ENCODE assay signal across 15 cellular contexts in genomic region chr2:30969006-30969405, GRCh38.
DNase-seq lines count a peak whose midpoint lies in the region; ATAC-seq, FAIRE-seq and TF ChIP-seq lines count a peak whose summit lies in the region.
"Had no signal": no experiment of that assay in that cellular context is flagged by ENCODE, and none has a peak within 500 bp of the region (broad histone marks: within the 10 kb centered on the region; RNA-seq: fewer than 3 reads in every experiment).

No MANE protein-coding gene starts in this region.

- no peak for TF ChIP-seq POLR2A in breast epithelium (IDR thresholded peaks at IDR 0.05)

- H3K9me3 Mint-ChIP-seq in MCF 10A (ENCODE audit: unreplicated experiment), result no peaks in the 10 kb centered on the region
- H3K9me3 Mint-ChIP-seq: CD8-positive, alpha-beta memory T cell; GM23338 had no signal

- no peak overlapping the region for H3K4me3 ChIP-seq in breast epithelium
- H3K4me3 ChIP-seq: GM23338 had no signal

- H3K27ac Mint-ChIP-seq in MCF 10A (ENCODE audit: low read depth, unreplicated experiment), result peak overlapping the region; percentile 40
- H3K27ac Mint-ChIP-seq: CD8-positive, alpha-beta memory T cell; GM23338 had no signal

- no peaks in the 10 kb centered on the region for H3K9me3 ChIP-seq in breast epithelium

- no peaks in the 10 kb centered on the region for H3K36me3 Mint-ChIP-seq in MCF 10A (ENCODE audit: insufficient read depth, unreplicated experiment)
- H3K36me3 Mint-ChIP-seq: CD8-positive, alpha-beta memory T cell had no signal

- no peak for DNase-seq in MCF 10A (ENCODE audit: unreplicated experiment)
- no peak for DNase-seq in breast epithelium (ENCODE audit: low spot score in 2 of 2)
- peak; percentile 14 for DNase-seq in RCC 7860 (ENCODE audit: low spot score)
- no peak for DNase-seq in dedifferentiated amniotic fluid mesenchymal stem cell (ENCODE audit: extremely low spot score)
- DNase-seq: C1 segment of cervical spinal cord; CD8-positive, alpha-beta memory T cell; NCI-H1105; NCI-H2081 treated with DMSO at 0.1 percent for 48 hours; NCI-H82 had no signal

- FAIRE-seq in RCC 7860 (lab: Jason Lieb, UNC), result no peak
- FAIRE-seq: G401.6 had no signal

- CTCF ChIA-PET in MCF 10A (lab: Yijun Ruan, JAX), result interaction anchor here (0.6 to 0.9 kb wide), 2 partner anchors 385 to 1261 kb away, joined by 3 read pairs; no protein-coding TSS in a partner anchor

- H3K27me3 ChIP-seq in breast epithelium, result peaks cover 0 to 6% of the 10 kb centered on the region in 2 donors

- H3K4me1 Mint-ChIP-seq in MCF 10A (ENCODE audit: insufficient read depth, unreplicated experiment), result no peaks in the 10 kb centered on the region
- H3K4me1 Mint-ChIP-seq: CD8-positive, alpha-beta memory T cell; GM23338 had no signal

- no TSS peak for BruUV-seq in MCF 10A (replicated peaks; lab: Mats Ljungman, UMichigan)

- TF ChIP-seq CTCF in MCF 10A (IDR thresholded peaks at IDR 0.05; ENCODE audit: unreplicated experiment) (no peak), breast epithelium (IDR thresholded peaks at IDR 0.05) (no peak)

- peaks cover 10% of the 10 kb centered on the region for H3K27me3 Mint-ChIP-seq in MCF 10A (ENCODE audit: insufficient read depth, unreplicated experiment)

- no peaks in the 10 kb centered on the region for H3K4me1 ChIP-seq in breast epithelium

- intact Hi-C loops in MCF 10A (cut with micrococcal nuclease) (no loop called here), breast epithelium (cut with DNase I; ENCODE audit: low total_unique reads) (no loop called here)

- no peaks in the 10 kb centered on the region for H3K36me3 ChIP-seq in breast epithelium

- POLR2A ChIA-PET in MCF 10A (lab: Yijun Ruan, JAX), result no interaction called here

- no peak overlapping the region for H3K4me3 Mint-ChIP-seq in MCF 10A (ENCODE audit: unreplicated experiment)
- H3K4me3 Mint-ChIP-seq: CD8-positive, alpha-beta memory T cell; GM23338 had no signal

- H3K27ac ChIP-seq in breast epithelium, result no peak overlapping the region

- ATAC-seq in esophagus mucosa (peak; percentile 38), GM19395 (IDR thresholded peaks at IDR 0.05; ENCODE audit: unreplicated experiment) (no peak), HG02798 (IDR thresholded peaks at IDR 0.05; ENCODE audit: poor library complexity, unreplicated experiment) (no peak), GM18867 (IDR thresholded peaks at IDR 0.05; ENCODE audit: unreplicated experiment) (no peak)
- ATAC-seq: GM23338 had no signal
